Comparison of ENCODE assay signal across 16 cellular contexts in the genomic region with DNA sequence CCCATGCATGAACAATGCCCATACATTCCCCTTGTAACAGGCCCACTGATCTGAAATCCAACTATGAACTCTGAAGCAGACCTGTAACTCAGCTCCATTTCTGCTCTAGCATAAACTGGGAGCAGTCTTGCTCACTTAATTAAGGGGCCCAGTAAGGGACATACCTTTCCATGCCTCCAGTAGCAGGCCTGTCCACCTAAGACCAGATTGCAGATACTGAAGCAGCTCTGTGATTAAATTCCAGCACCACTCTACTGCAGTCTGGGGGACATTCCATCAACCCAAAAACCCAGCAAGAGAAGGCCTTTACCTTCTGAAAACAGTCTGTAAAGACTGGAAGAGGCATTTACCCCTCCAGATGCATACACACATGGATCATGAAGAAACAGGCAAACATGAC.
A peak's percentile ranks its signal among the peaks of the same experiment; 100 is the strongest.
DNase-seq lines count a peak whose midpoint lies in the region; ATAC-seq and TF ChIP-seq lines count a peak whose summit lies in the region.
"Had no signal": no experiment of that assay in that cellular context is flagged by ENCODE, and none has a peak within 500 bp of the region (broad histone marks: within the 10 kb centered on the region; RNA-seq: fewer than 3 reads in every experiment).

No MANE protein-coding gene starts in this region.

- no peaks in the 10 kb centered on the region for H3K79me2 ChIP-seq in GM23338 (replicated peaks; ENCODE audit: insufficient read depth)
- H3K79me2 ChIP-seq in OCI-LY3 (ENCODE audit: low read length) = no peaks in the 10 kb centered on the region
- H3K79me2 ChIP-seq in neural progenitor cell (ENCODE audit: low read depth) = no peaks in the 10 kb centered on the region

- H3K27me3 Mint-ChIP-seq in GM23338 (ENCODE audit: insufficient read depth, low read depth, poor library complexity) (no peaks in the 10 kb centered on the region), neural progenitor cell (ENCODE audit: insufficient read depth, low read depth) (peaks cover 2% of the 10 kb centered on the region)

- H2AFZ ChIP-seq in GM23338 = 0 out of 2 replicates have a peak overlapping the region, but pooled peaks have one; percentile 0
- H2AFZ ChIP-seq in OCI-LY3 (ENCODE audit: low read depth, low read length) = 0 out of 2 replicates have a peak overlapping the region, but pooled peaks have one; percentile 3
- peak overlapping the region; percentile 59 for H2AFZ ChIP-seq in neural progenitor cell (replicated peaks)

- H3F3A ChIP-seq in GM23338 (replicated peaks; ENCODE audit: low read depth) (no peaks in the 10 kb centered on the region), neural progenitor cell (ENCODE audit: low read depth) (no peaks in the 10 kb centered on the region)

- in situ Hi-C loops in G401 (cut with HindIII; ENCODE audit: low sequenced_read_pairs) = no loop called here

- H3K9me3 ChIP-seq in OCI-LY3 (ENCODE audit: insufficient read depth, low read length) (no peaks in the 10 kb centered on the region), neural progenitor cell (ENCODE audit: low read depth) (no peaks in the 10 kb centered on the region)
- H3K9me3 ChIP-seq: BLaER1 had no signal

- H3K4me2 ChIP-seq in GM23338 = no peak overlapping the region
- no peak overlapping the region for H3K4me2 ChIP-seq in OCI-LY3 (ENCODE audit: low read length)
- H3K4me2 ChIP-seq in neural progenitor cell = no peak overlapping the region
- H3K4me2 ChIP-seq: BLaER1 had no signal

- H3K9ac ChIP-seq in OCI-LY3 (ENCODE audit: low read length) (no peak overlapping the region), neural progenitor cell (no peak overlapping the region)
- H3K9ac ChIP-seq: BLaER1 had no signal

- H3K9me3 Mint-ChIP-seq in GM23338 (peaks cover 3% of the 10 kb centered on the region; the same call in 1 of the 3 replicates), neural progenitor cell (no peaks in the 10 kb centered on the region)

- H3K36me3 Mint-ChIP-seq in GM23338 (ENCODE audit: low read depth) = no peaks in the 10 kb centered on the region
- no peaks in the 10 kb centered on the region for H3K36me3 Mint-ChIP-seq in neural progenitor cell
- H3K36me3 Mint-ChIP-seq: CD8-positive, alpha-beta T cell had no signal

- H4K20me1 ChIP-seq in GM23338 (replicated peaks; ENCODE audit: insufficient read depth) = no peaks in the 10 kb centered on the region
- no peaks in the 10 kb centered on the region for H4K20me1 ChIP-seq in OCI-LY3 (ENCODE audit: insufficient read depth, low read length)
- H4K20me1 ChIP-seq in neural progenitor cell (ENCODE audit: low read depth) = no peaks in the 10 kb centered on the region
- H4K20me1 ChIP-seq: BLaER1 had no signal

- no peaks in the 10 kb centered on the region for H3K27me3 ChIP-seq in GM23338 (ENCODE audit: insufficient read depth)
- H3K27me3 ChIP-seq in OCI-LY3 (ENCODE audit: low read depth, low read length) = no peaks in the 10 kb centered on the region
- no peaks in the 10 kb centered on the region for H3K27me3 ChIP-seq in neural progenitor cell
- H3K27me3 ChIP-seq: BLaER1 had no signal

- H3K36me3 ChIP-seq in GM23338 (ENCODE audit: insufficient read depth) = no peaks in the 10 kb centered on the region
- H3K36me3 ChIP-seq in OCI-LY3 (replicated peaks; ENCODE audit: low read depth, low read length) = no peaks in the 10 kb centered on the region
- no peaks in the 10 kb centered on the region for H3K36me3 ChIP-seq in neural progenitor cell
- H3K36me3 ChIP-seq: BLaER1 had no signal

- no peak overlapping the region for H3K27ac ChIP-seq in GM23338 (ENCODE audit: low read depth)
- no peak overlapping the region for H3K27ac ChIP-seq in OCI-LY3 (ENCODE audit: low read length)
- no peak overlapping the region for H3K27ac ChIP-seq in neural progenitor cell
- H3K27ac ChIP-seq: BLaER1, HL-60 had no signal

- DNase-seq in GM23338 (ENCODE audit: low spot score) (peak; percentile 0), iPS-NIHi11 (ENCODE audit: low spot score) (peak; percentile 3), neural progenitor cell (ENCODE audit: low spot score) (peak; percentile 12), DMS79 (lab: John Stamatoyannopoulos, UW) (no peak), G401 (ENCODE audit: low spot score) (no peak), ureter (ENCODE audit: low spot score) (no peak)
- DNase-seq: 8988T; Calu3; CD8-positive, alpha-beta T cell; DND-41; EL; HCEC 1CT had no signal

- H3K4me1 ChIP-seq in GM23338 (ENCODE audit: insufficient read depth) (no peaks in the 10 kb centered on the region), OCI-LY3 (ENCODE audit: low read length) (no peaks in the 10 kb centered on the region), neural progenitor cell (no peaks in the 10 kb centered on the region)
- H3K4me1 ChIP-seq: BLaER1 had no signal

- TF ChIP-seq CTCF in GM23338 (conservative IDR thresholded peaks at IDR 0.05; ENCODE audit: low read depth in 2 of 2) (no peak), OCI-LY3 (IDR thresholded peaks at IDR 0.05; ENCODE audit: low read depth, low read length) (no peak), neural progenitor cell (IDR thresholded peaks at IDR 0.05) (no peak)

- peaks cover 4% of the 10 kb centered on the region; the same call in 1 of the 3 replicates for H3K4me1 Mint-ChIP-seq in GM23338
- no peaks in the 10 kb centered on the region for H3K4me1 Mint-ChIP-seq in neural progenitor cell

- H3K27ac Mint-ChIP-seq in GM23338 = peak overlapping the region; percentile 76; the same call in 1 of the 2 replicates
- no peak overlapping the region for H3K27ac Mint-ChIP-seq in neural progenitor cell
- H3K27ac Mint-ChIP-seq: CD8-positive, alpha-beta T cell had no signal

- ATAC-seq in GM23338 = no peak
- ATAC-seq: CD8-positive, alpha-beta T cell; K562 had no signal

- no peak overlapping the region for H3K4me3 ChIP-seq in GM23338
- H3K4me3 ChIP-seq in OCI-LY3 (ENCODE audit: low read length) = no peak overlapping the region
- no peak overlapping the region for H3K4me3 ChIP-seq in neural progenitor cell
- H3K4me3 ChIP-seq: BLaER1, K562 had no signal

- H3K9me2 ChIP-seq in GM23338 (ENCODE audit: insufficient read depth) = no peaks in the 10 kb centered on the region; the same call in 1 of the 2 replicates

- no peak overlapping the region for H3K4me3 Mint-ChIP-seq in GM23338
- no peak overlapping the region for H3K4me3 Mint-ChIP-seq in neural progenitor cell
- H3K4me3 Mint-ChIP-seq: CD8-positive, alpha-beta T cell had no signal

TF ChIP-seq in GM23338, 12 proteins besides CTCF, POLR2A, EP300 and RAD21 (continues in another document):
- TF ChIP-seq STAT1 (IDR thresholded peaks at IDR 0.05; ENCODE audit: unreplicated experiment) (no peak), ZNF462 (CRISPR knock-in tag; IDR thresholded peaks at IDR 0.05) (no peak), ZNF114 (CRISPR knock-in tag; IDR thresholded peaks at IDR 0.05) (no peak), CREB1 (CRISPR knock-in tag; IDR thresholded peaks at IDR 0.05; ENCODE audit: low read depth) (no peak)

Comparison
In these comparisons a context has a peak if more than half of its experiments do, and no peak if none do; other contexts are left out.
1. DNase-seq: peak in GM23338 (single experiment), iPS-NIHi11 (single experiment) and neural progenitor cell (single experiment); none in DMS79 (single experiment), G401 (single experiment) and ureter (single experiment).
2. H2AFZ ChIP-seq: peak in every context shown above with its lines; median percentile 59 in neural progenitor cell; 3 in OCI-LY3; 0 in GM23338.